16 cellular contexts compared by ENCODE assay signal in genomic region chr16:79008036-79008868, GRCh38.
DNase-seq lines count a peak whose midpoint lies in the region; ATAC-seq and TF ChIP-seq lines count a peak whose summit lies in the region.
"Had no signal": no experiment of that assay in that cellular context is flagged by ENCODE, and none has a peak within 500 bp of the region (broad histone marks: within the 10 kb centered on the region; RNA-seq: fewer than 3 reads in every experiment).

No MANE protein-coding gene starts in this region.

- POLR2A ChIA-PET in WTC11 (lab: Charles Lee): no interaction called here

- H3K9ac ChIP-seq in H9 (ENCODE audit: extremely low read depth, insufficient read length, low read length): no peak overlapping the region

- DNase-seq in activated T-cell treated with anti-CD3 and anti-CD28 coated beads, Interleukin-2, amount 50 U/mL, for 4 hours: no peak
- DNase-seq in activated T-cell treated with anti-CD3 and anti-CD28 coated beads for 4 hours (no peak), H9 (no peak), WTC11 (ENCODE audit: low spot score) (no peak), DMS114 treated with DMSO at 0.1 percent for 48 hours (lab: John Stamatoyannopoulos, UW; ENCODE audit: unreplicated experiment) (no peak), BE2C (no peak), NCI-H1930 (lab: John Stamatoyannopoulos, UW) (no peak)
- peak; percentile 42 for DNase-seq in stimulated activated CD8-positive, alpha-beta memory T cell treated with anti-CD3 and anti-CD28 coated beads, Interleukin-4, amount 100 ng/mL, for 48 hours
- DNase-seq: activated B cell treated with CpG ODN at 0.5 μM for 24 hours, AML-193, DND-41, head of caudate nucleus, left colon, NCI-H1092 treated with DMSO at 0.1 percent for 48 hours had no signal

- H2BK120ac ChIP-seq in H9 (ENCODE audit: low read depth, low read length, poor library complexity, severe bottlenecking): no peak overlapping the region

- H3K23me2 ChIP-seq in H9 (ENCODE audit: insufficient read length, low read depth, low read length, poor library complexity, severe bottlenecking): peaks cover 3% of the 10 kb centered on the region

- no peaks in the 10 kb centered on the region for H4K20me1 ChIP-seq in H9 (ENCODE audit: control insufficient read depth, insufficient read depth, insufficient read length)

- no CpG with 5 or more reads among the region's 9 CpGs for WGBS in H9 (ENCODE audit: extremely low coverage, insufficient read length, low lambda C conversion rate)

- H3K4me2 ChIP-seq in H9 (ENCODE audit: insufficient read depth, insufficient read length, low read length): no peak overlapping the region

- H3K4me3 ChIP-seq in BE2C (ENCODE audit: low read depth, low read length): no peak overlapping the region

- H3K56ac ChIP-seq in H9 (ENCODE audit: insufficient read length, low read depth, low read length): no peak overlapping the region

- no peak overlapping the region for H3T11ph ChIP-seq in H9 (ENCODE audit: low read length)

- H3K27me3 ChIP-seq in H9 (ENCODE audit: insufficient read depth, low read length) (no peaks in the 10 kb centered on the region), BE2C (no peaks in the 10 kb centered on the region)

- no peak overlapping the region for H3K4me3 Mint-ChIP-seq in activated T-cell treated with anti-CD3 and anti-CD28 coated beads, Interleukin-2, amount 50 U/mL, for 4 hours
- no peak overlapping the region for H3K4me3 Mint-ChIP-seq in H9
- H3K4me3 Mint-ChIP-seq in WTC11: no peak overlapping the region
- H3K4me3 Mint-ChIP-seq: activated B cell treated with CpG ODN at 0.5 μM for 24 hours; stimulated activated memory B cell treated with anti-CD40 and anti-IgM and Interleukin-4, amounts not matched to agents 10 μg/mL and 1 μg/mL and 100 μg/mL, for 72 hours had no signal

- H3K4me1 ChIP-seq in H9 (ENCODE audit: insufficient read depth, low read length): no peaks in the 10 kb centered on the region; the same call in 1 of the 2 replicates
- no peaks in the 10 kb centered on the region for H3K4me1 ChIP-seq in BE2C

- peak; percentile 57 to 71 for ATAC-seq in activated T-cell treated with anti-CD3 and anti-CD28 coated beads, Interleukin-2, amount 50 U/mL, for 4 hours
- ATAC-seq in WTC11: peak; percentile 69
- ATAC-seq: left colon had no signal

- peaks cover 2% of the 10 kb centered on the region for H3K36me3 Mint-ChIP-seq in activated T-cell treated with anti-CD3 and anti-CD28 coated beads, Interleukin-2, amount 50 U/mL, for 4 hours (ENCODE audit: insufficient read depth)
- H3K36me3 Mint-ChIP-seq in H9 (ENCODE audit: insufficient read depth in 1 of 3, low read depth in 3 of 3) (no peaks in the 10 kb centered on the region), WTC11 (no peaks in the 10 kb centered on the region)

- no peak overlapping the region for H2BK15ac ChIP-seq in H9 (ENCODE audit: low read depth, low read length)

- no peak overlapping the region for H4K91ac ChIP-seq in H9 (ENCODE audit: insufficient read length, low read depth, low read length)

- H2AFZ ChIP-seq in H9 (ENCODE audit: low read length): no peak overlapping the region

- H4K5ac ChIP-seq in H9 (ENCODE audit: insufficient read length, low read depth, low read length): no peak overlapping the region

- TF ChIP-seq CTCF in H9 (conservative IDR thresholded peaks at IDR 0.05) (0 out of 3 replicates have a peak, but pooled peaks have one; percentile 21), WTC11 (IDR thresholded peaks at IDR 0.05) (no peak), BE2C (IDR thresholded peaks at IDR 0.05; ENCODE audit: low read depth, low read length) (no peak)

- H3K4ac ChIP-seq in H9 (ENCODE audit: low read depth, low read length): no peak overlapping the region

- H4K8ac ChIP-seq in H9 (replicated peaks; ENCODE audit: insufficient read length, low read depth, low read length): no peak overlapping the region

- no peak overlapping the region for H3K23ac ChIP-seq in H9 (ENCODE audit: insufficient read length, low read depth, low read length)

- H3K27ac Mint-ChIP-seq in H9 (no peak overlapping the region; a peak in 1 of 7 replicates), WTC11 (no peak overlapping the region)
- H3K27ac Mint-ChIP-seq: activated B cell treated with CpG ODN at 0.5 μM for 24 hours; progenitor cell of endocrine pancreas; stimulated activated memory B cell treated with anti-CD40 and anti-IgM and Interleukin-4, amounts not matched to agents 10 μg/mL and 1 μg/mL and 100 μg/mL, for 72 hours had no signal

- H3K18ac ChIP-seq in H9 (ENCODE audit: insufficient read length, low read depth, low read length): no peak overlapping the region

- no peak overlapping the region for H2BK5ac ChIP-seq in H9 (ENCODE audit: insufficient read length, low read length)

- CTCF ChIA-PET in WTC11 (lab: Charles Lee): interaction anchor here (0.8 to 1.2 kb wide), 2 partner anchors 11 to 17 kb away, joined by 3 to 4 read pairs; no protein-coding TSS in a partner anchor

- no peaks in the 10 kb centered on the region for H3K27me3 Mint-ChIP-seq in activated T-cell treated with anti-CD3 and anti-CD28 coated beads, Interleukin-2, amount 50 U/mL, for 4 hours (ENCODE audit: low read depth)
- peaks cover 3% of the 10 kb centered on the region for H3K27me3 Mint-ChIP-seq in H9 (ENCODE audit: low read depth)
- H3K27me3 Mint-ChIP-seq in WTC11 (ENCODE audit: low read depth): peaks cover 6% of the 10 kb centered on the region
- H3K27me3 Mint-ChIP-seq: activated B cell treated with CpG ODN at 0.5 μM for 24 hours; stimulated activated memory B cell treated with anti-CD40 and anti-IgM and Interleukin-4, amounts not matched to agents 10 μg/mL and 1 μg/mL and 100 μg/mL, for 72 hours had no signal

- H2BK20ac ChIP-seq in H9 (ENCODE audit: low read depth, low read length, poor library complexity, severe bottlenecking): no peak overlapping the region

- no peak overlapping the region for H2AK5ac ChIP-seq in H9 (ENCODE audit: insufficient read length, low read length)

- no peaks in the 10 kb centered on the region for H3K9me3 Mint-ChIP-seq in activated T-cell treated with anti-CD3 and anti-CD28 coated beads, Interleukin-2, amount 50 U/mL, for 4 hours
- H3K9me3 Mint-ChIP-seq in H9 (no peaks in the 10 kb centered on the region), WTC11 (peaks cover 3% of the 10 kb centered on the region; the same call in 1 of the 2 replicates)
- H3K9me3 Mint-ChIP-seq: activated B cell treated with CpG ODN at 0.5 μM for 24 hours had no signal

- H3K36me3 ChIP-seq in BE2C: no peaks in the 10 kb centered on the region

- H3K79me1 ChIP-seq in H9 (ENCODE audit: insufficient read depth, low read depth, low read length, poor library complexity, severe bottlenecking): no peaks in the 10 kb centered on the region

- H3K4me1 Mint-ChIP-seq in activated T-cell treated with anti-CD3 and anti-CD28 coated beads, Interleukin-2, amount 50 U/mL, for 4 hours (ENCODE audit: low read depth): peaks cover 15% of the 10 kb centered on the region
- H3K4me1 Mint-ChIP-seq in H9 (peaks cover 0 to 7% of the 10 kb centered on the region in 2 experiments; a peak in 1 of 4 replicates), WTC11 (no peaks in the 10 kb centered on the region)

- H3K14ac ChIP-seq in H9 (ENCODE audit: insufficient read depth, low read length): no peak overlapping the region

- H3K79me2 ChIP-seq in H9 (ENCODE audit: insufficient read depth, low read length): no peaks in the 10 kb centered on the region

- no peak overlapping the region for H3K27ac ChIP-seq in H9 (ENCODE audit: insufficient read length, low read depth, low read length)

- no peak overlapping the region for H2BK12ac ChIP-seq in H9 (ENCODE audit: insufficient read length, low read depth, low read length)

- H3K9me3 ChIP-seq in H9 (ENCODE audit: control insufficient read depth, low read depth, low read length) (no peaks in the 10 kb centered on the region), BE2C (no peaks in the 10 kb centered on the region; the same call in 1 of the 2 replicates)

TF ChIP-seq in WTC11, 78 proteins besides CTCF, POLR2A, EP300 and RAD21 (continues in another document):
- TF ChIP-seq ZNF232 (CRISPR knock-in tag; IDR thresholded peaks at IDR 0.05) (no peak), NFATC4 (CRISPR knock-in tag; IDR thresholded peaks at IDR 0.05) (no peak), NR1H2 (CRISPR knock-in tag; IDR thresholded peaks at IDR 0.05) (no peak), EMX1 (CRISPR knock-in tag; IDR thresholded peaks at IDR 0.05) (no peak), SMAD3 (CRISPR knock-in tag; IDR thresholded peaks at IDR 0.05; ENCODE audit: borderline replicate concordance) (no peak), ZNF317 (CRISPR knock-in tag; IDR thresholded peaks at IDR 0.05; ENCODE audit: borderline replicate concordance, low read depth) (no peak)
- TF ChIP-seq, protein P1, sequence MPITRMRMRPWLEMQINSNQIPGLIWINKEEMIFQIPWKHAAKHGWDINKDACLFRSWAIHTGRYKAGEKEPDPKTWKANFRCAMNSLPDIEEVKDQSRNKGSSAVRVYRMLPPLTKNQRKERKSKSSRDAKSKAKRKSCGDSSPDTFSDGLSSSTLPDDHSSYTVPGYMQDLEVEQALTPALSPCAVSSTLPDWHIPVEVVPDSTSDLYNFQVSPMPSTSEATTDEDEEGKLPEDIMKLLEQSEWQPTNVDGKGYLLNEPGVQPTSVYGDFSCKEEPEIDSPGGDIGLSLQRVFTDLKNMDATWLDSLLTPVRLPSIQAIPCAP (CRISPR knock-in tag; IDR thresholded peaks at IDR 0.05): no peak
- TF ChIP-seq, protein P2, sequence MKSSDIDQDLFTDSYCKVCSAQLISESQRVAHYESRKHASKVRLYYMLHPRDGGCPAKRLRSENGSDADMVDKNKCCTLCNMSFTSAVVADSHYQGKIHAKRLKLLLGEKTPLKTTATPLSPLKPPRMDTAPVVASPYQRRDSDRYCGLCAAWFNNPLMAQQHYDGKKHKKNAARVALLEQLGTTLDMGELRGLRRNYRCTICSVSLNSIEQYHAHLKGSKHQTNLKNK (CRISPR knock-in tag; IDR thresholded peaks at IDR 0.05): no peak
